ENCODE assay signal across 6 cellular contexts in the genomic region with DNA sequence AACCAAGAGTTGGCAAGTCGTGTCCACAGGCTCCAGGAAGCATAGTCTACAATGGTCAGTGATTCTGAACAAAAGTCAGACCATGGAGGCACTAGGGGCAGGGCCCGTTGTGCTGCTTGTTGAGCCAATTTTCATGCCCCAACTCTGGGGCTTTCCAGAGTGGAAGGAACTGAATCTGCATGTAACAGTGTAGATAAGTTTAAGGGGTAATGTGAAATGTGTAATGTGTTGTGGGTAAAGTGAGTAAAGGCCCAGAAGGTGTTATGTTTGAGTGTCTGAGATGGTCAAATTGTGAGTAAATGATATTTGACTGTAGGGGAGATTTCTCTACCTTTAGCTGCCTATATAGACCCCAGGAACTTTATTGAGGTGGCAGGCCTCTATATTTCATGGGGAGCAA.
"Had no signal": no experiment of that assay in that cellular context is flagged by ENCODE, and none has a peak within 500 bp of the region (broad histone marks: within the 10 kb centered on the region; RNA-seq: fewer than 3 reads in every experiment).

No MANE protein-coding gene starts in this region.

- H3K4me3 Mint-ChIP-seq: GM23338, H9 had no signal

- ATAC-seq: GM23338, K562 had no signal

- H3K9me3 Mint-ChIP-seq: GM23338, H9 had no signal

- DNase-seq: H9, HCEC 1CT, IMR-90, KG1 had no signal

- H3K27ac Mint-ChIP-seq: GM23338, H9 had no signal

- H3K4me1 Mint-ChIP-seq: GM23338, H9 had no signal
